Comparison of ENCODE assay signal across 19 cellular contexts in the genomic region with DNA sequence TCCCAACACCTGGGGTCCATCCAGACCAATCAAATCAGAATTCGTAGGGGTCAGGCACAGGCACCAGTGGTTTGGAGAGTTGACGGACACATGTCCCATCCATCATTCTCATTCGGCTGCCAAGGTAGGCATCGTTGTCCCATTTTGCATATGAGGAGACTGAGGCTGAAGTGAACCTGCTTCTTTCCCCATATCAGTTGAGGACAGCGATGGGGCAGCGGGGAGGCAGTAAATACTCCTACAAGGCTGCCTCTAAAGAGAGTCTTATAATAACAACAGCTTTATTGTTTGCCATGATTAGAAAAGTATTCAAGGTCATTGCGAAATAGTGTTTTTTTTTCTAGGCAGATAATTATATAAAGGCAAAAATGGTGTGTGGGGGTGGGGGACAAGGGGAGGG. TPM values are rescaled to one million over a fixed set of nuclear protein-coding genes. Genes with fewer than 3 reads are reported as not detected.
DNase-seq lines count a peak whose midpoint lies in the region; ATAC-seq and TF ChIP-seq lines count a peak whose summit lies in the region.
"Had no signal": no experiment of that assay in that cellular context is flagged by ENCODE, and none has a peak within 500 bp of the region (broad histone marks: within the 10 kb centered on the region; RNA-seq: fewer than 3 reads in every experiment).

No MANE protein-coding gene starts in this region.

- ATAC-seq in GM19467 (IDR thresholded peaks at IDR 0.05; ENCODE audit: unreplicated experiment) = no peak

- no peak for DNase-seq in kidney glomerular epithelial cell (lab: John Stamatoyannopoulos, UW)
- DNase-seq: activated CD4-positive, alpha-beta T cell treated with anti-CD3 and anti-CD28 coated beads, Interleukin-2, amount 50 U/mL, for 4 hours; activated gamma-delta T cell; mucosa of descending colon; NCI-H1105; NCI-H2081; NCI-H510A; NK-92 treated with Interleukin-12 subunit alpha and Interleukin-12 subunit beta, amount 100 ng/mL, for 24 hours; spleen; stimulated activated CD4-positive, alpha-beta T cell treated with anti-CD3 and anti-CD28 coated beads, Interleukin-4, amount 100 ng/mL, for 24 hours; stimulated activated naive CD8-positive, alpha-beta T cell treated with anti-CD3 and anti-CD28 coated beads, Interleukin-15, amount 100 ng/mL, for 72 hours; T-helper 2 cell; upper lobe of right lung; WERI-Rb-1 had no signal

- TF ChIP-seq RAD21 in Ishikawa (IDR thresholded peaks at IDR 0.05; ENCODE audit: low read depth) = no peak

- H3K27ac ChIP-seq in cingulate gyrus (ENCODE audit: low read depth, low read length) (peak overlapping the region; percentile 95), temporal lobe (ENCODE audit: low read depth, low read length) (peak overlapping the region; percentile 96)
- H3K27ac ChIP-seq: neural progenitor cell, upper lobe of right lung, WERI-Rb-1 had no signal

- TF ChIP-seq EP300 in Ishikawa (IDR thresholded peaks at IDR 0.05; ENCODE audit: borderline replicate concordance) = no peak

TF ChIP-seq in Ishikawa, 13 proteins besides CTCF, POLR2A, EP300 and RAD21:
- no peak for TF ChIP-seq TEAD4 (IDR thresholded peaks at IDR 0.05)
- peak; percentile 46; the same call in 1 of the 2 replicates for TF ChIP-seq CEBPB (IDR thresholded peaks at IDR 0.05)

RNA-seq across cellular contexts. Expression of a gene that starts 1.6 kb away (rescaled TPM):
- 0.49 TPM for total RNA-seq in temporal lobe

RNA-seq across cellular contexts. Expression of a gene that starts 18.9 kb away (rescaled TPM):
- total RNA-seq in temporal lobe = 649 TPM

RNA-seq across cellular contexts. Expression of a gene that starts 31.1 kb away (rescaled TPM):
- 3.7 TPM for total RNA-seq in temporal lobe

RNA-seq across cellular contexts. Expression of a gene that starts 57.2 kb away (rescaled TPM):
- total RNA-seq in temporal lobe = 40.6 TPM
